9 cellular contexts compared by ENCODE assay signal in genomic region chr1:151990856-151991198, GRCh38. TPM values are rescaled to one million over a fixed set of nuclear protein-coding genes. Genes with fewer than 3 reads are reported as not detected.
A peak's percentile ranks its signal among the peaks of the same experiment; 100 is the strongest.
DNase-seq lines count a peak whose midpoint lies in the region; ATAC-seq and TF ChIP-seq lines count a peak whose summit lies in the region.
"Had no signal": no experiment of that assay in that cellular context is flagged by ENCODE, and none has a peak within 500 bp of the region (broad histone marks: within the 10 kb centered on the region; RNA-seq: fewer than 3 reads in every experiment).

No MANE protein-coding gene starts in this region.

- H3K36me3 Mint-ChIP-seq in activated CD8-positive, alpha-beta memory T cell treated with anti-CD3 and anti-CD28 coated beads, Interleukin-2, amount 10 ng/mL, durations not matched to agents 7 days and 5 days = peaks cover 46% of the 10 kb centered on the region

- no peaks in the 10 kb centered on the region for H3K9me3 Mint-ChIP-seq in activated CD8-positive, alpha-beta memory T cell treated with anti-CD3 and anti-CD28 coated beads, Interleukin-2, amount 10 ng/mL, durations not matched to agents 7 days and 5 days (ENCODE audit: low read depth)

- no peaks in the 10 kb centered on the region for H3K27me3 ChIP-seq in testis

- H3K27ac Mint-ChIP-seq in activated CD8-positive, alpha-beta memory T cell treated with anti-CD3 and anti-CD28 coated beads, Interleukin-2, amount 10 ng/mL, durations not matched to agents 7 days and 5 days = no peak overlapping the region

- H3K4me1 Mint-ChIP-seq in activated CD8-positive, alpha-beta memory T cell treated with anti-CD3 and anti-CD28 coated beads, Interleukin-2, amount 10 ng/mL, durations not matched to agents 7 days and 5 days = peaks cover 74% of the 10 kb centered on the region

- whole genome bisulfite sequencing in testis, 2 donors = 9 to 14% methylated on average over 5 of the region's 5 CpGs

- peak overlapping the region; percentile 77 for H3K4me3 ChIP-seq in fibroblast of villous mesenchyme (ENCODE audit: low read depth, low read length)
- no peak overlapping the region for H3K4me3 ChIP-seq in testis

- H3K36me3 ChIP-seq in testis (ENCODE audit: low read depth, missing control alignments) = no peaks in the 10 kb centered on the region

- H3K9me3 ChIP-seq in testis = no peaks in the 10 kb centered on the region

- CTCF ChIA-PET in activated CD8-positive, alpha-beta memory T cell treated with anti-CD3 and anti-CD28 coated beads, Interleukin-2, amount 10 ng/mL, durations not matched to agents 7 days and 5 days (lab: Charles Lee) = interaction anchor here (1.2 to 20.0 kb wide), 5 partner anchors 9 to 55 kb away, joined by 3 to 522 read pairs (median 174); partner anchors contain the start of gene S100A10
- CTCF ChIA-PET in RWPE1 (lab: Yijun Ruan, JAX) = no interaction called here

- no peak for TF ChIP-seq POLR2A in testis (IDR thresholded peaks at IDR 0.05)

- no peak for DNase-seq in activated CD8-positive, alpha-beta memory T cell treated with anti-CD3 and anti-CD28 coated beads, Interleukin-2, amount 10 ng/mL, durations not matched to agents 7 days and 5 days
- no peak for DNase-seq in activated CD8-positive, alpha-beta memory T cell treated with anti-CD3 and anti-CD28 coated beads, Interleukin-2, amount 50 U/mL, for 4 hours
- DNase-seq in RWPE1 (ENCODE audit: low spot score) (no peak), fibroblast of villous mesenchyme (ENCODE audit: low read depth) (peak; percentile 74), testis (peak; percentile 72), NCI-H1436 (lab: John Stamatoyannopoulos, UW) (no peak), DMS114 treated with DMSO at 0.1 percent for 48 hours (lab: John Stamatoyannopoulos, UW; ENCODE audit: unreplicated experiment) (no peak)

- intact Hi-C loops in testis (cut with DNase I; ENCODE audit: low total_unique reads) = no loop called here

- peaks cover 47% of the 10 kb centered on the region for H3K4me1 ChIP-seq in testis

- no peaks in the 10 kb centered on the region for H3K27me3 Mint-ChIP-seq in activated CD8-positive, alpha-beta memory T cell treated with anti-CD3 and anti-CD28 coated beads, Interleukin-2, amount 10 ng/mL, durations not matched to agents 7 days and 5 days

- ATAC-seq in activated CD8-positive, alpha-beta memory T cell treated with anti-CD3 and anti-CD28 coated beads, Interleukin-2, amount 10 ng/mL, durations not matched to agents 7 days and 5 days = no peak
- no peak for ATAC-seq in HG02981 (IDR thresholded peaks at IDR 0.05; ENCODE audit: unreplicated experiment)
- ATAC-seq: esophagus mucosa had no signal

- H3K27ac ChIP-seq in RWPE1 = peak overlapping the region; percentile 100
- H3K27ac ChIP-seq in testis = no peak overlapping the region

- peak overlapping the region; percentile 11 for H3K4me3 Mint-ChIP-seq in activated CD8-positive, alpha-beta memory T cell treated with anti-CD3 and anti-CD28 coated beads, Interleukin-2, amount 10 ng/mL, durations not matched to agents 7 days and 5 days

- TF ChIP-seq CTCF in RWPE1 (conservative IDR thresholded peaks at IDR 0.05; ENCODE audit: low read depth) (no peak), fibroblast of villous mesenchyme (IDR thresholded peaks at IDR 0.05; ENCODE audit: insufficient read depth, low read depth, low read length) (no peak), testis (IDR thresholded peaks at IDR 0.05) (no peak)

- POLR2A ChIA-PET in RWPE1 (lab: Yijun Ruan, JAX; ENCODE audit: low non-redundant PET) = no interaction called here

RNA-seq across cellular contexts. Expression of gene S100A10, which starts 2.8 kb away (rescaled TPM):
- total RNA-seq in activated CD8-positive, alpha-beta memory T cell treated with anti-CD3 and anti-CD28 coated beads, Interleukin-2, amount 10 ng/mL, durations not matched to agents 7 days and 5 days = 100 to 1,000 TPM; 333 to 424 TPM
- total RNA-seq in fibroblast of villous mesenchyme (70.0 and 70.2 TPM in 2 replicates), testis (100 to 1,000 TPM in 1 of 2 donors, 10 to 100 TPM in 1; 92.4 to 110 TPM)
- 364 TPM for polyA plus RNA-seq in testis (ENCODE audit: insufficient read depth, low read depth, low replicate concordance)

RNA-seq across cellular contexts. Expression of gene S100A11, which starts 46.0 kb away (rescaled TPM):
- total RNA-seq in activated CD8-positive, alpha-beta memory T cell treated with anti-CD3 and anti-CD28 coated beads, Interleukin-2, amount 10 ng/mL, durations not matched to agents 7 days and 5 days = 100 to 1,000 TPM; 300 to 330 TPM
- 126 and 197 TPM in 2 replicates for total RNA-seq in fibroblast of villous mesenchyme
- 10 to 100 TPM; 80.2 to 86.9 TPM for total RNA-seq in testis
- polyA plus RNA-seq in testis (ENCODE audit: insufficient read depth, low read depth, low replicate concordance) = 275 TPM

Comparison
In these comparisons a context has a peak if more than half of its experiments do, and no peak if none do; other contexts are left out.
1. DNase-seq: peak in fibroblast of villous mesenchyme (single experiment) and testis (single experiment); none in activated CD8-positive, alpha-beta memory T cell treated with anti-CD3 and anti-CD28 coated beads, Interleukin-2, amount 10 ng/mL, durations not matched to agents 7 days and 5 days (single experiment), activated CD8-positive, alpha-beta memory T cell treated with anti-CD3 and anti-CD28 coated beads, Interleukin-2, amount 50 U/mL, for 4 hours (single experiment), RWPE1 (single experiment), NCI-H1436 (single experiment) and DMS114 treated with DMSO at 0.1 percent for 48 hours (single experiment).